31 cellular contexts compared by ENCODE assay signal in the genomic region with DNA sequence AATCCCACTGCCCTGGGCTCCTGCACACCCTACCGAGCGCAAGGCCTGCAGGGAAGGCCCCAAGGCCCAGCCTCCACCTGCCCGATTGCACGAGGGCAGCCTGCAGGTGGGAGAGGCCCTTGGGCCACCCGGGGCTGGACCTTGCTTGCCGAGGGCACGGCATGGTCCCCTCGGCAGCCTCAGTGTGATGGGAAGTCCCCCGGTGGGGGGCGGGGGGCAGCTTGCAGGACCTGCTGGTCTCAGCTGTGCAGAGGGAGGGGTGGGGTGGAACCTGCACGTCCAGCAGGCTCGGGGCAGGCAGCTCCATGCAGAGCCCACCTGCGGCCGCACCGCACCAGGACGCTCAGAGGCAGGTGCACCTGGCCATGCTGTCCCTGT. TPM values are rescaled to one million over a fixed set of nuclear protein-coding genes. Genes with fewer than 3 reads are reported as not detected.
DNase-seq lines count a peak whose midpoint lies in the region; ATAC-seq lines count a peak whose summit lies in the region.
"Had no signal": no experiment of that assay in that cellular context is flagged by ENCODE, and none has a peak within 500 bp of the region (broad histone marks: within the 10 kb centered on the region; RNA-seq: fewer than 3 reads in every experiment).

No MANE protein-coding gene starts in this region.

- no peak overlapping the region for H2AFZ ChIP-seq in neuronal stem cell (ENCODE audit: low read length)

- H4K8ac ChIP-seq in neuronal stem cell (ENCODE audit: low read depth, low read length): no peak overlapping the region

- no peak overlapping the region for H3K27ac Mint-ChIP-seq in activated CD4-positive, alpha-beta memory T cell treated with anti-CD3 and anti-CD28 coated beads for 36 hours
- H3K27ac Mint-ChIP-seq in activated CD4-positive, alpha-beta memory T cell treated with anti-CD3 and anti-CD28 coated beads, Interleukin-2, amount 10 ng/mL, durations not matched to agents 7 days and 5 days: no peak overlapping the region
- H3K27ac Mint-ChIP-seq: activated CD4-positive, alpha-beta T cell treated with anti-CD3 and anti-CD28 coated beads, Interleukin-2, amount 10 ng/mL, durations not matched to agents 24 days and 14 days; activated T-cell treated with anti-CD3 and anti-CD28 coated beads, Interleukin-2, amount 50 U/mL, for 72 hours; CD4-positive, alpha-beta memory T cell; naive B cell; progenitor cell of endocrine pancreas; T-cell; type B pancreatic cell had no signal

- H3K27me3 ChIP-seq in BLaER1 (no peaks in the 10 kb centered on the region), NT2/D1 (ENCODE audit: insufficient read depth, insufficient read length) (no peaks in the 10 kb centered on the region), neuronal stem cell (ENCODE audit: control insufficient read depth in 3 of 3, insufficient read depth in 3 of 3, low read depth in 1 of 3, low read length in 3 of 3) (no peaks in the 10 kb centered on the region)
- H3K27me3 ChIP-seq: body of pancreas, esophagus squamous epithelium, foreskin keratinocyte, neutrophil, SJSA1 had no signal

- H3K36me3 ChIP-seq in BLaER1: no peaks in the 10 kb centered on the region
- H3K36me3 ChIP-seq in NT2/D1 (ENCODE audit: insufficient read depth, insufficient read length, low read length): peaks cover 74% of the 10 kb centered on the region
- H3K36me3 ChIP-seq in neuronal stem cell (replicated peaks in 1 of 2; ENCODE audit: control insufficient read depth in 2 of 2, insufficient read depth in 2 of 2, low read length in 2 of 2): peaks cover 0 to 4% of the 10 kb centered on the region in 2 donors
- H3K36me3 ChIP-seq: WERI-Rb-1 had no signal

- peak overlapping the region; percentile 48 for H3K18ac ChIP-seq in neuronal stem cell (ENCODE audit: low read length)

- ATAC-seq in GM18909 (IDR thresholded peaks at IDR 0.05; ENCODE audit: poor library complexity, unreplicated experiment): no peak
- ATAC-seq: activated T-cell treated with anti-CD3 and anti-CD28 coated beads, Interleukin-2, amount 50 U/mL, for 72 hours; body of pancreas; foreskin keratinocyte; HepG2; sciatic nerve; T-cell had no signal

- H3K9me3 ChIP-seq in BLaER1 (no peaks in the 10 kb centered on the region), NT2/D1 (ENCODE audit: insufficient read depth, low read length) (no peaks in the 10 kb centered on the region), neuronal stem cell (replicated peaks in 1 of 2; ENCODE audit: control insufficient read depth in 2 of 2, insufficient read depth in 1 of 2, low read depth in 1 of 2, low read length in 2 of 2) (peaks cover 4 to 7% of the 10 kb centered on the region in 2 donors)
- H3K9me3 ChIP-seq: body of pancreas, esophagus squamous epithelium, neutrophil, SJSA1 had no signal

- no peak overlapping the region for H2BK5ac ChIP-seq in neuronal stem cell (ENCODE audit: low read length)

- H3K23ac ChIP-seq in neuronal stem cell (ENCODE audit: low read depth, low read length, poor library complexity): peak overlapping the region; percentile 31

- H3K4me3 Mint-ChIP-seq in activated CD4-positive, alpha-beta memory T cell treated with anti-CD3 and anti-CD28 coated beads for 36 hours: no peak overlapping the region
- no peak overlapping the region for H3K4me3 Mint-ChIP-seq in activated CD4-positive, alpha-beta memory T cell treated with anti-CD3 and anti-CD28 coated beads, Interleukin-2, amount 10 ng/mL, durations not matched to agents 7 days and 5 days
- H3K4me3 Mint-ChIP-seq: activated CD4-positive, alpha-beta T cell treated with anti-CD3 and anti-CD28 coated beads, Interleukin-2, amount 10 ng/mL, durations not matched to agents 24 days and 14 days; activated T-cell treated with anti-CD3 and anti-CD28 coated beads, Interleukin-2, amount 50 U/mL, for 72 hours; CD4-positive, alpha-beta memory T cell; naive B cell; T-cell; type B pancreatic cell had no signal

- H3K4ac ChIP-seq in neuronal stem cell (ENCODE audit: low read length): peak overlapping the region; percentile 37

- H3K9me3 Mint-ChIP-seq in activated CD4-positive, alpha-beta memory T cell treated with anti-CD3 and anti-CD28 coated beads for 36 hours: no peaks in the 10 kb centered on the region
- H3K9me3 Mint-ChIP-seq in activated CD4-positive, alpha-beta memory T cell treated with anti-CD3 and anti-CD28 coated beads, Interleukin-2, amount 10 ng/mL, durations not matched to agents 7 days and 5 days: no peaks in the 10 kb centered on the region
- H3K9me3 Mint-ChIP-seq: activated CD4-positive, alpha-beta T cell treated with anti-CD3 and anti-CD28 coated beads, Interleukin-2, amount 10 ng/mL, durations not matched to agents 24 days and 14 days; activated T-cell treated with anti-CD3 and anti-CD28 coated beads, Interleukin-2, amount 50 U/mL, for 72 hours; CD4-positive, alpha-beta memory T cell; naive B cell; T-cell; type B pancreatic cell had no signal

- POLR2A ChIA-PET in activated CD4-positive, alpha-beta memory T cell treated with anti-CD3 and anti-CD28 coated beads for 36 hours (lab: Charles Lee): no interaction called here
- POLR2A ChIA-PET in activated CD4-positive, alpha-beta memory T cell treated with anti-CD3 and anti-CD28 coated beads, Interleukin-2, amount 10 ng/mL, durations not matched to agents 7 days and 5 days (lab: Charles Lee): no interaction called here

- H2BK120ac ChIP-seq in neuronal stem cell (ENCODE audit: low read depth, low read length): no peak overlapping the region

- no peak overlapping the region for H3K27ac ChIP-seq in BLaER1
- no peak overlapping the region for H3K27ac ChIP-seq in neuronal stem cell (replicated peaks; ENCODE audit: low read length)
- H3K27ac ChIP-seq: body of pancreas, esophagus squamous epithelium, foreskin keratinocyte, neutrophil, SJSA1, WERI-Rb-1 had no signal

- CTCF ChIA-PET in activated CD4-positive, alpha-beta memory T cell treated with anti-CD3 and anti-CD28 coated beads for 36 hours (lab: Charles Lee): no interaction called here
- CTCF ChIA-PET in activated CD4-positive, alpha-beta memory T cell treated with anti-CD3 and anti-CD28 coated beads, Interleukin-2, amount 10 ng/mL, durations not matched to agents 7 days and 5 days (lab: Charles Lee): no interaction called here

- H2BK15ac ChIP-seq in neuronal stem cell (ENCODE audit: low read length): peak overlapping the region; percentile 37

- no CpG with 5 or more reads among the region's 16 CpGs for WGBS in neuronal stem cell (ENCODE audit: extremely low coverage in 2 of 2, insufficient read length in 2 of 2, insufficient replicate concordance in 1 of 2), 2 donors

- H3K4me2 ChIP-seq in BLaER1: peak overlapping the region; percentile 55; the same call in 1 of the 2 replicates
- H3K4me2 ChIP-seq in neuronal stem cell (ENCODE audit: insufficient read depth, low read length, poor library complexity, severe bottlenecking): no peak overlapping the region

- H3K9ac ChIP-seq in BLaER1 (no peak overlapping the region), NT2/D1 (ENCODE audit: insufficient read length, low read depth) (peak overlapping the region; percentile 17), neuronal stem cell (ENCODE audit: low read depth, low read length, poor library complexity) (no peak overlapping the region)

- DNase-seq in activated CD4-positive, alpha-beta memory T cell treated with anti-CD3 and anti-CD28 coated beads for 36 hours: peak; percentile 1
- no peak for DNase-seq in activated CD4-positive, alpha-beta memory T cell treated with anti-CD3 and anti-CD28 coated beads, Interleukin-2, amount 10 ng/mL, durations not matched to agents 7 days and 5 days
- DNase-seq in NT2/D1 (ENCODE audit: low read depth, low spot score) (no peak), neuronal stem cell (ENCODE audit: low spot score) (no peak), kidney glomerular epithelial cell (lab: John Stamatoyannopoulos, UW) (no peak)
- no peak for DNase-seq in stimulated activated CD4-positive, alpha-beta T cell treated with anti-CD3 and anti-CD28 coated beads, Interleukin-4, amount 100 ng/mL, for 24 hours
- DNase-seq: activated CD4-positive, alpha-beta T cell treated with anti-CD3 and anti-CD28 coated beads, Interleukin-2, amount 10 ng/mL, durations not matched to agents 24 days and 14 days; activated naive CD4-positive, alpha-beta T cell; activated T-cell treated with anti-CD3 and anti-CD28 coated beads, Interleukin-2, amount 50 U/mL, for 72 hours; CD4-positive, alpha-beta memory T cell; esophagus squamous epithelium; foreskin keratinocyte; HCEC 1CT; midbrain; naive B cell; NCI-H1436 treated with DMSO at 0.1 percent for 48 hours; NCI-H446; NCI-H774; stimulated activated CD4-positive, alpha-beta T cell treated with anti-CD3 and anti-CD28 coated beads, Interleukin-12 subunit alpha, Interleukin-12 subunit beta, amount 100 ng/mL, for 4 hours; stimulated activated CD4-positive, alpha-beta T cell treated with anti-CD3 and anti-CD28 coated beads, Interleukin-4, amount 100 ng/mL, for 1 hour; T-cell; WERI-Rb-1 had no signal

- no peaks in the 10 kb centered on the region for H3K4me1 Mint-ChIP-seq in activated CD4-positive, alpha-beta memory T cell treated with anti-CD3 and anti-CD28 coated beads for 36 hours (ENCODE audit: low read depth)
- H3K4me1 Mint-ChIP-seq in activated CD4-positive, alpha-beta memory T cell treated with anti-CD3 and anti-CD28 coated beads, Interleukin-2, amount 10 ng/mL, durations not matched to agents 7 days and 5 days: no peaks in the 10 kb centered on the region
- H3K4me1 Mint-ChIP-seq: activated CD4-positive, alpha-beta T cell treated with anti-CD3 and anti-CD28 coated beads, Interleukin-2, amount 10 ng/mL, durations not matched to agents 24 days and 14 days had no signal

- intact Hi-C loops in activated CD4-positive, alpha-beta memory T cell treated with anti-CD3 and anti-CD28 coated beads for 36 hours (cut with micrococcal nuclease): no loop called here

- H3K4me1 ChIP-seq in BLaER1 (peaks cover 50% of the 10 kb centered on the region), NT2/D1 (ENCODE audit: insufficient read depth, insufficient read length) (peaks cover 36% of the 10 kb centered on the region), neuronal stem cell (ENCODE audit: control insufficient read depth in 2 of 2, insufficient read depth in 1 of 2, low read depth in 1 of 2, low read length in 2 of 2) (peaks cover 5 to 16% of the 10 kb centered on the region in 2 donors)
- H3K4me1 ChIP-seq: body of pancreas, foreskin keratinocyte, SJSA1 had no signal

- no peak overlapping the region for H2BK12ac ChIP-seq in neuronal stem cell (ENCODE audit: low read length)

- no peaks in the 10 kb centered on the region for H3K36me3 Mint-ChIP-seq in activated CD4-positive, alpha-beta memory T cell treated with anti-CD3 and anti-CD28 coated beads for 36 hours
- no peaks in the 10 kb centered on the region for H3K36me3 Mint-ChIP-seq in activated CD4-positive, alpha-beta memory T cell treated with anti-CD3 and anti-CD28 coated beads, Interleukin-2, amount 10 ng/mL, durations not matched to agents 7 days and 5 days (ENCODE audit: low read depth)
- H3K36me3 Mint-ChIP-seq: CD4-positive, alpha-beta memory T cell; naive B cell; type B pancreatic cell had no signal

- H3K14ac ChIP-seq in neuronal stem cell (ENCODE audit: low read length): no peak overlapping the region

- no peaks in the 10 kb centered on the region for H4K20me1 ChIP-seq in BLaER1

- no peaks in the 10 kb centered on the region for H3K27me3 Mint-ChIP-seq in activated CD4-positive, alpha-beta memory T cell treated with anti-CD3 and anti-CD28 coated beads for 36 hours
- H3K27me3 Mint-ChIP-seq in activated CD4-positive, alpha-beta memory T cell treated with anti-CD3 and anti-CD28 coated beads, Interleukin-2, amount 10 ng/mL, durations not matched to agents 7 days and 5 days: no peaks in the 10 kb centered on the region
- H3K27me3 Mint-ChIP-seq: activated CD4-positive, alpha-beta T cell treated with anti-CD3 and anti-CD28 coated beads, Interleukin-2, amount 10 ng/mL, durations not matched to agents 24 days and 14 days; CD4-positive, alpha-beta memory T cell; progenitor cell of endocrine pancreas; T-cell; type B pancreatic cell had no signal

- peak overlapping the region; percentile 95 for H2AK5ac ChIP-seq in neuronal stem cell (ENCODE audit: low read depth, low read length)

- no peak overlapping the region for H4K91ac ChIP-seq in neuronal stem cell (ENCODE audit: low read depth, low read length, poor library complexity)

- H3K4me3 ChIP-seq in BLaER1: no peak overlapping the region
- H3K4me3 ChIP-seq in NT2/D1 (ENCODE audit: insufficient read length, low read depth): no peak overlapping the region
- no peak overlapping the region for H3K4me3 ChIP-seq in neuronal stem cell (ENCODE audit: low read length in 2 of 2)
- H3K4me3 ChIP-seq: body of pancreas, esophagus squamous epithelium, SJSA1 had no signal

- H3K79me1 ChIP-seq in neuronal stem cell (ENCODE audit: low read depth, low read length): peaks cover 13% of the 10 kb centered on the region

RNA-seq across cellular contexts. Expression of a gene that starts 56.6 kb away (rescaled TPM):
- total RNA-seq in activated CD4-positive, alpha-beta memory T cell treated with anti-CD3 and anti-CD28 coated beads for 36 hours: 10 to 100 TPM; 41.3 to 42.0 TPM
- 10 to 100 TPM; 28.1 to 29.5 TPM for total RNA-seq in activated CD4-positive, alpha-beta memory T cell treated with anti-CD3 and anti-CD28 coated beads, Interleukin-2, amount 10 ng/mL, durations not matched to agents 7 days and 5 days
- 44.5 TPM for polyA plus RNA-seq in neuronal stem cell (2013, experiment 1 of 2)
- polyA plus RNA-seq in neuronal stem cell (2013, experiment 2 of 2): 42.3 TPM
